8 cellular contexts compared by ENCODE assay signal in the genomic region with DNA sequence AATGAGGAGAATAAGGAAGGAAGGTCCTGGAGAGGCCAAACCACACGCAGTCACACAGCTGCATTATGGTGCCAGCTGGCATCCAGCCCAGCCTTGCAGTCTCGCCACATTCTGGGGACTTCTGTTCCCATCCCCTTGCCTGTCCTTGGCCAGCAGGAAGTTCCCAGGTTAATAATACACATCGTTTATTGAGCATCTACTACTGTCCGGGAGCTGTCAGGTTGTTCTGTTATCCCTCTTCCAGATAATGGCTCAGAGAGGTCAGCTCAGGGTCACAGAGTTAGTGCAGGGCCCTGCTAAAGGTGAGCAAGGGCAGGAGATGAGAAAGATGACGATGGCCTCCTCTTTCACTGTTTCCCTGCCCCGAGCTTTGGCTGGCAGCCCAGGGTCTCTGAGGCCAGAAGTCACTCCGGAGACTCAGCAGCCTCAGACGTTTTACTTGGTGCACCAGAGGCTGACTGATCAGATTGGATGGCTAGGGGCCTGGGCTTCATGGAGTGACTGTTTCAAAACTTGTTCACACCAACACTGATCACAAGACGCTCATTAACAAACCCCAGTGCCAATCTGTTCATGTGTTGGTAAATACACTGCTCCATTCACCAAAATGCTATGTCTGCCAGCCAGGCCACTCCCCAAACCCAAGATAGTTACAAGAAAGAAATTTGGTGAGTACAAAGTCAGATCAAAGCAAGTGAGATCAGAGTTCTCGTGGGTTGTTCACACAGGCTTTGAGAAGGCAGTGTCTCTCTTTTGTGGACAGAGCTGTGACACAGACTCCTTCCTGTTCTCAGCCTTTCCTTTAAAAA.
A peak's percentile ranks its signal among the peaks of the same experiment; 100 is the strongest.
DNase-seq lines count a peak whose midpoint lies in the region; ATAC-seq and TF ChIP-seq lines count a peak whose summit lies in the region.

No MANE protein-coding gene starts in this region.

- H3K27ac ChIP-seq in right atrium auricular region (peak overlapping the region; percentile 7 to 45), vagina (peak overlapping the region; percentile 65), ascending aorta (no peak overlapping the region)

- no TSS peak for BruUV-seq in Calu3 (replicated peaks; lab: Mats Ljungman, UMichigan)

- H3K27ac Mint-ChIP-seq in Calu3 (ENCODE audit: unreplicated experiment) (peak overlapping the region; percentile 95), glutamatergic neuron (ENCODE audit: unreplicated experiment) (no peak overlapping the region)
- peak overlapping the region; percentile 85 for H3K27ac Mint-ChIP-seq in activated naive CD4-positive, alpha-beta T cell treated with anti-CD3 and anti-CD28 coated beads, Interleukin-2, amount 10 ng/mL, durations not matched to agents 7 days and 5 days

- ATAC-seq in HG03025 (IDR thresholded peaks at IDR 0.05; ENCODE audit: low FRiP score, unreplicated experiment): no peak

- H3K36me3 ChIP-seq in right atrium auricular region (no peaks in the 10 kb centered on the region), vagina (no peaks in the 10 kb centered on the region), ascending aorta (no peaks in the 10 kb centered on the region)

- H3K4me1 Mint-ChIP-seq in Calu3 (ENCODE audit: low read depth, unreplicated experiment): peaks cover 36% of the 10 kb centered on the region
- H3K4me1 Mint-ChIP-seq in activated naive CD4-positive, alpha-beta T cell treated with anti-CD3 and anti-CD28 coated beads, Interleukin-2, amount 10 ng/mL, durations not matched to agents 7 days and 5 days: peaks cover 29% of the 10 kb centered on the region
- H3K4me1 Mint-ChIP-seq in glutamatergic neuron (ENCODE audit: low read depth, unreplicated experiment): peaks cover 18% of the 10 kb centered on the region

- DNase-seq in Calu3: peak; percentile 90
- peak; percentile 87 for DNase-seq in MV-4-11 (lab: John Stamatoyannopoulos, UW)
- peak; percentile 72 for DNase-seq in activated naive CD4-positive, alpha-beta T cell treated with anti-CD3 and anti-CD28 coated beads, Interleukin-2, amount 10 ng/mL, durations not matched to agents 7 days and 5 days
- DNase-seq in right atrium auricular region (ENCODE audit: low spot score): no peak
- DNase-seq in vagina (ENCODE audit: extremely low spot score in 2 of 2): no peak
- no peak for DNase-seq in ascending aorta (ENCODE audit: low spot score in 2 of 2)
- no peak for DNase-seq in glutamatergic neuron

- peaks cover 22% of the 10 kb centered on the region for H3K36me3 Mint-ChIP-seq in Calu3 (ENCODE audit: insufficient read depth, unreplicated experiment)
- no peaks in the 10 kb centered on the region for H3K36me3 Mint-ChIP-seq in activated naive CD4-positive, alpha-beta T cell treated with anti-CD3 and anti-CD28 coated beads, Interleukin-2, amount 10 ng/mL, durations not matched to agents 7 days and 5 days
- H3K36me3 Mint-ChIP-seq in glutamatergic neuron (ENCODE audit: unreplicated experiment): no peaks in the 10 kb centered on the region

- TF ChIP-seq CTCF in Calu3 (IDR thresholded peaks at IDR 0.05; ENCODE audit: unreplicated experiment) (no peak), right atrium auricular region (IDR thresholded peaks at IDR 0.05) (no peak), vagina (IDR thresholded peaks at IDR 0.05) (no peak), ascending aorta (IDR thresholded peaks at IDR 0.05) (no peak), glutamatergic neuron (IDR thresholded peaks at IDR 0.05; ENCODE audit: partially characterized antibody, unreplicated experiment) (no peak)

- H3K4me1 ChIP-seq in right atrium auricular region (peaks cover 0 to 47% of the 10 kb centered on the region in 2 donors), vagina (peaks cover 35% of the 10 kb centered on the region), ascending aorta (peaks cover 5 to 13% of the 10 kb centered on the region in 2 donors)

- no peak overlapping the region for H3K4me3 ChIP-seq in right atrium auricular region
- H3K4me3 ChIP-seq in vagina: no peak overlapping the region
- H3K4me3 ChIP-seq in ascending aorta: no peak overlapping the region

- intact Hi-C loops in Calu3 (cut with micrococcal nuclease; ENCODE audit: unreplicated experiment): loop anchor here (2.0 to 5.0 kb wide), 3 partner anchors 28 to 76 kb away; no protein-coding TSS in a partner anchor
- intact Hi-C loops in vagina (cut with DNase I): no loop called here
- intact Hi-C loops in ascending aorta (cut with DNase I): no loop called here

- H3K9me3 Mint-ChIP-seq in Calu3 (ENCODE audit: low read depth, unreplicated experiment): no peaks in the 10 kb centered on the region
- H3K9me3 Mint-ChIP-seq in activated naive CD4-positive, alpha-beta T cell treated with anti-CD3 and anti-CD28 coated beads, Interleukin-2, amount 10 ng/mL, durations not matched to agents 7 days and 5 days: no peaks in the 10 kb centered on the region
- H3K9me3 Mint-ChIP-seq in glutamatergic neuron (ENCODE audit: unreplicated experiment): no peaks in the 10 kb centered on the region

- H3K27me3 ChIP-seq in right atrium auricular region (no peaks in the 10 kb centered on the region), vagina (no peaks in the 10 kb centered on the region), ascending aorta (no peaks in the 10 kb centered on the region)

- CTCF ChIA-PET in Calu3 (lab: Charles Lee): interaction anchor here (0.7 to 2.7 kb wide), 11 partner anchors 8 to 85 kb away, joined by 3 to 37 read pairs (median 4); no protein-coding TSS in a partner anchor
- CTCF ChIA-PET in activated naive CD4-positive, alpha-beta T cell treated with anti-CD3 and anti-CD28 coated beads, Interleukin-2, amount 10 ng/mL, durations not matched to agents 7 days and 5 days (lab: Charles Lee): interaction anchor here (1.6 to 7.9 kb wide), 3 partner anchors 9 to 97 kb away, joined by 6 to 123 read pairs (median 28); no protein-coding TSS in a partner anchor

- peaks cover 2% of the 10 kb centered on the region for H3K27me3 Mint-ChIP-seq in Calu3 (ENCODE audit: unreplicated experiment)
- H3K27me3 Mint-ChIP-seq in activated naive CD4-positive, alpha-beta T cell treated with anti-CD3 and anti-CD28 coated beads, Interleukin-2, amount 10 ng/mL, durations not matched to agents 7 days and 5 days: peaks cover 39% of the 10 kb centered on the region
- H3K27me3 Mint-ChIP-seq in glutamatergic neuron (ENCODE audit: unreplicated experiment): peaks cover 1% of the 10 kb centered on the region

- H3K4me3 Mint-ChIP-seq in Calu3 (ENCODE audit: low read depth, unreplicated experiment) (no peak overlapping the region), glutamatergic neuron (ENCODE audit: unreplicated experiment) (no peak overlapping the region)
- H3K4me3 Mint-ChIP-seq in activated naive CD4-positive, alpha-beta T cell treated with anti-CD3 and anti-CD28 coated beads, Interleukin-2, amount 10 ng/mL, durations not matched to agents 7 days and 5 days: no peak overlapping the region

- no peak for TF ChIP-seq POLR2A in vagina (IDR thresholded peaks at IDR 0.05)

- H3K9me3 ChIP-seq in right atrium auricular region (no peaks in the 10 kb centered on the region), vagina (no peaks in the 10 kb centered on the region), ascending aorta (no peaks in the 10 kb centered on the region)

Comparison
In these comparisons a context has a peak if more than half of its experiments do, and no peak if none do; other contexts are left out.
1. DNase-seq: peak in Calu3 (single experiment), MV-4-11 (single experiment) and activated naive CD4-positive, alpha-beta T cell treated with anti-CD3 and anti-CD28 coated beads, Interleukin-2, amount 10 ng/mL, durations not matched to agents 7 days and 5 days (single experiment); none in right atrium auricular region (single experiment), vagina (0 of 2), ascending aorta (0 of 2) and glutamatergic neuron (single experiment).
2. H3K27ac ChIP-seq: peak in right atrium auricular region (2 of 2) and vagina (single experiment); none in ascending aorta (0 of 2).